Comparison of ENCODE assay signal across 31 cellular contexts in genomic region chr6:153160221-153160620, GRCh38. TPM values are rescaled to one million over a fixed set of nuclear protein-coding genes. Genes with fewer than 3 reads are reported as not detected.
"Had no signal": no experiment of that assay in that cellular context is flagged by ENCODE, and none has a peak within 500 bp of the region (broad histone marks: within the 10 kb centered on the region; RNA-seq: fewer than 3 reads in every experiment).

No MANE protein-coding gene starts in this region.

- H3K9me3 ChIP-seq: adrenal gland, ascending aorta, colonic mucosa, esophagus squamous epithelium, gastrocnemius medialis, heart left ventricle had no signal

- H3K27ac ChIP-seq: adrenal gland, ascending aorta, brain microvascular endothelial cell, colonic mucosa, epithelial cell of prostate, esophagus squamous epithelium, foreskin keratinocyte, gastrocnemius medialis, heart left ventricle, WERI-Rb-1 had no signal

- H3K4me3 ChIP-seq: adrenal gland, ascending aorta, colonic mucosa, esophagus squamous epithelium, gastrocnemius medialis, heart left ventricle had no signal

- H3K27me3 Mint-ChIP-seq: activated B cell treated with CpG ODN at 0.5 μM for 24 hours had no signal

- H3K4me1 ChIP-seq: adrenal gland, ascending aorta, colonic mucosa, esophagus squamous epithelium, foreskin keratinocyte, gastrocnemius medialis, heart left ventricle had no signal

- H3K36me3 ChIP-seq: adrenal gland, ascending aorta, brain microvascular endothelial cell, colonic mucosa, esophagus squamous epithelium, gastrocnemius medialis, heart left ventricle, WERI-Rb-1 had no signal

- H3K4me1 Mint-ChIP-seq: activated B cell treated with CpG ODN at 0.5 μM for 24 hours; activated naive CD4-positive, alpha-beta T cell treated with anti-CD3 and anti-CD28 coated beads, Interleukin-2, amount 50 U/mL, for 24 hours; activated naive CD8-positive, alpha-beta T cell treated with anti-CD3 and anti-CD28 coated beads for 36 hours; activated naive CD8-positive, alpha-beta T cell treated with anti-CD3 and anti-CD28 coated beads, Interleukin-2, amount 50 U/mL, for 24 hours; T-helper 17 cell had no signal

- DNase-seq: activated B cell treated with CpG ODN at 0.5 μM for 24 hours; activated CD4-positive, alpha-beta T cell treated with anti-CD3 and anti-CD28 coated beads for 48 hours; activated CD4-positive, alpha-beta T cell treated with anti-CD3 and anti-CD28 coated beads, Interleukin-2, amount 50 U/mL, for 1 hour; activated CD4-positive, alpha-beta T cell treated with anti-CD3 and anti-CD28 coated beads, Interleukin-2, amount 50 U/mL, for 48 hours; activated CD8-positive, alpha-beta memory T cell treated with anti-CD3 and anti-CD28 coated beads for 24 hours; activated CD8-positive, alpha-beta T cell treated with anti-CD3 and anti-CD28 coated beads for 36 hours; activated effector memory CD4-positive, alpha-beta T cell treated with anti-CD3 and anti-CD28 coated beads, Interleukin-2, amount 50 U/mL, for 16 hours; activated naive CD4-positive, alpha-beta T cell treated with anti-CD3 and anti-CD28 coated beads for 36 hours; activated naive CD8-positive, alpha-beta T cell treated with anti-CD3 and anti-CD28 coated beads for 36 hours; activated naive CD8-positive, alpha-beta T cell treated with anti-CD3 and anti-CD28 coated beads, Interleukin-2, amount 50 U/mL, for 24 hours; activated T-cell treated with anti-CD3 and anti-CD28 coated beads, Interleukin-2, amount 50 U/mL, for 4 hours; adrenal gland; brain microvascular endothelial cell; caudate nucleus; colonic mucosa; effector CD8-positive, alpha-beta T cell; esophagus squamous epithelium; foreskin keratinocyte; gastrocnemius medialis; glutamatergic neuron; heart left ventricle; T-helper 1 cell; T-helper 17 cell; T1000; WERI-Rb-1 had no signal

- H3K4me3 Mint-ChIP-seq: activated B cell treated with CpG ODN at 0.5 μM for 24 hours; activated CD8-positive, alpha-beta T cell treated with anti-CD3 and anti-CD28 coated beads for 36 hours; activated naive CD4-positive, alpha-beta T cell treated with anti-CD3 and anti-CD28 coated beads for 36 hours; activated naive CD4-positive, alpha-beta T cell treated with anti-CD3 and anti-CD28 coated beads, Interleukin-2, amount 50 U/mL, for 24 hours; activated naive CD8-positive, alpha-beta T cell treated with anti-CD3 and anti-CD28 coated beads for 36 hours; activated naive CD8-positive, alpha-beta T cell treated with anti-CD3 and anti-CD28 coated beads, Interleukin-2, amount 50 U/mL, for 24 hours; activated T-cell treated with anti-CD3 and anti-CD28 coated beads, Interleukin-2, amount 50 U/mL, for 4 hours; T-helper 17 cell; T-helper 2 cell treated with Interferon-gamma antibody and Interleukin-4, amounts not matched to agents 5 μg/mL and 100 μg/mL, for 36 hours had no signal

- H3K27me3 ChIP-seq: adrenal gland, ascending aorta, brain microvascular endothelial cell, colonic mucosa, esophagus squamous epithelium, foreskin keratinocyte, gastrocnemius medialis, heart left ventricle had no signal

- H3K27ac Mint-ChIP-seq: activated B cell treated with CpG ODN at 0.5 μM for 24 hours; activated CD8-positive, alpha-beta T cell treated with anti-CD3 and anti-CD28 coated beads for 36 hours; activated naive CD4-positive, alpha-beta T cell treated with anti-CD3 and anti-CD28 coated beads for 36 hours; activated naive CD4-positive, alpha-beta T cell treated with anti-CD3 and anti-CD28 coated beads, Interleukin-2, amount 50 U/mL, for 24 hours; activated naive CD8-positive, alpha-beta T cell treated with anti-CD3 and anti-CD28 coated beads for 36 hours; activated naive CD8-positive, alpha-beta T cell treated with anti-CD3 and anti-CD28 coated beads, Interleukin-2, amount 50 U/mL, for 24 hours; activated T-helper 2 cell treated with anti-CD3 and anti-CD28 coated beads, Interferon-gamma antibody, Interleukin-2, Interleukin-4, amounts not matched to agents 10 μg/mL and 5 μg/mL and 100 μg/mL, durations not matched to agents 14 hours and 24 hours and 36 hours; T-helper 17 cell; T-helper 2 cell treated with Interferon-gamma antibody and Interleukin-4, amounts not matched to agents 5 μg/mL and 100 μg/mL, for 36 hours had no signal

- ATAC-seq: activated CD4-positive, CD25-positive, alpha-beta regulatory T cell treated with anti-CD3 and anti-CD28 coated beads, Interleukin-2, amount 50 U/mL, for 24 hours; activated CD8-positive, alpha-beta T cell treated with anti-CD3 and anti-CD28 coated beads for 36 hours; activated naive CD8-positive, alpha-beta T cell treated with anti-CD3 and anti-CD28 coated beads, Interleukin-2, amount 50 U/mL, for 24 hours; activated T-cell treated with anti-CD3 and anti-CD28 coated beads, Interleukin-2, amount 50 U/mL, for 4 hours; foreskin keratinocyte; gastrocnemius medialis; heart left ventricle; T-helper 17 cell had no signal

- H3K36me3 Mint-ChIP-seq: activated naive CD4-positive, alpha-beta T cell treated with anti-CD3 and anti-CD28 coated beads, Interleukin-2, amount 50 U/mL, for 24 hours; activated naive CD8-positive, alpha-beta T cell treated with anti-CD3 and anti-CD28 coated beads for 36 hours had no signal

- H3K9me3 Mint-ChIP-seq: activated B cell treated with CpG ODN at 0.5 μM for 24 hours; activated CD8-positive, alpha-beta T cell treated with anti-CD3 and anti-CD28 coated beads for 36 hours; activated naive CD4-positive, alpha-beta T cell treated with anti-CD3 and anti-CD28 coated beads for 36 hours; activated naive CD4-positive, alpha-beta T cell treated with anti-CD3 and anti-CD28 coated beads, Interleukin-2, amount 50 U/mL, for 24 hours; activated naive CD8-positive, alpha-beta T cell treated with anti-CD3 and anti-CD28 coated beads for 36 hours; activated naive CD8-positive, alpha-beta T cell treated with anti-CD3 and anti-CD28 coated beads, Interleukin-2, amount 50 U/mL, for 24 hours; activated T-cell treated with anti-CD3 and anti-CD28 coated beads, Interleukin-2, amount 50 U/mL, for 4 hours; activated T-helper 2 cell treated with anti-CD3 and anti-CD28 coated beads, Interferon-gamma antibody, Interleukin-2, Interleukin-4, amounts not matched to agents 10 μg/mL and 5 μg/mL and 100 μg/mL, durations not matched to agents 14 hours and 24 hours and 36 hours; T-helper 2 cell treated with Interferon-gamma antibody and Interleukin-4, amounts not matched to agents 5 μg/mL and 100 μg/mL, for 36 hours had no signal

RNA-seq across cellular contexts. Expression of gene RGS17, which starts 29.1 kb away (rescaled TPM):
- total RNA-seq: activated B cell treated with CpG ODN at 0.5 μM for 24 hours; activated CD8-positive, alpha-beta T cell treated with anti-CD3 and anti-CD28 coated beads for 36 hours; activated naive CD4-positive, alpha-beta T cell treated with anti-CD3 and anti-CD28 coated beads for 36 hours; activated naive CD8-positive, alpha-beta T cell treated with anti-CD3 and anti-CD28 coated beads for 36 hours; activated T-cell treated with anti-CD3 and anti-CD28 coated beads, Interleukin-2, amount 50 U/mL, for 4 hours; activated T-helper 2 cell treated with anti-CD3 and anti-CD28 coated beads, Interferon-gamma antibody, Interleukin-2, Interleukin-4, amounts not matched to agents 10 μg/mL and 5 μg/mL and 100 μg/mL, durations not matched to agents 14 hours and 24 hours and 36 hours; ascending aorta; T-helper 17 cell had no signal
